Comparison of ENCODE assay signal across 8 cellular contexts in the genomic region with DNA sequence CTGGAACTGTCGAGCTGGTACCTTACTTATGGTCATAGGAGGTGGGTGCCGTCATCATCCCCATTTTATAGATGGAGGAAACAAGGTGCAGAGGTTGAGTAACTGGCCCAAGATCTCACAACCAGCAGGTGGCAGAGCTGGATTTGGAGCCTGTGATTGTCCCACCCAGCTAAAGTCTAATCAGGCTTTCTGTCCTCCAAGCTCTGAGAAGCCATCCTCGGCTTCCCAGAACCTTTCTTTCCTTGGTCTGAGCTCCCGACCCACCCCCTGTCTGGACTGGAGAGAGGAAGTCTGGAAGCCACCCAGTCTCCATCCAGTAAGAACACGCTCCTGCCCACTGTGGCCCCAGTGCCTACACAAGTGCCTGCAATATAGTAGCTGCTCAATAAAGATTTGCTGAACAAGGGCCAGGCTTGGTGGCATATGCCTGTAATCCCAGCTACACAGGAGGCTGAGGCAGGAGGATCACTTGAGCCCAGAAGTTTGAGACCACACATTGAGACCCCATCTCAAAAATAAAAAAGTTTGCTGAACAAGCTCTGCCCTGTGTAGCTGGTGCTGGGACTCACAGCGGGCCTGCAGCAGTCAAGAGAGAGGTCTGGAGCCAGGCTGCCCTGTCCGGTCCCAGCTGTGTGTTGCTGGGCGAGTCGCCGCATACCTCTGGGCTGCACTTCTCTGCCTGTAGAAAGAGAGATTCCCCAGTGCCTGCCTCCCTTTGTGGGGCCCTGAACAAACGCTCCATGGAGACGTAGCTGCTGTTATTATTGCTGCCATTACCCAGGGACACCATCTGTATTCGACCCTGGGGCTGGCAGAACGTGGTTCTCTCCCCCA. TPM values are rescaled to one million over a fixed set of nuclear protein-coding genes. Genes with fewer than 3 reads are reported as not detected.
DNase-seq lines count a peak whose midpoint lies in the region; ATAC-seq, FAIRE-seq and TF ChIP-seq lines count a peak whose summit lies in the region.

No MANE protein-coding gene starts in this region.

- dilution Hi-C loops in keratinocyte (cut with MboI; ENCODE audit: extremely low pct_ligation_motif_present, low sequenced_read_pairs): no loop called here

- H3K9me3 ChIP-seq in keratinocyte (ENCODE audit: control insufficient read depth, low read depth, low read length) (no peaks in the 10 kb centered on the region), transverse colon (no peaks in the 10 kb centered on the region)
- no peaks in the 10 kb centered on the region for H3K9me3 ChIP-seq in CD8-positive, alpha-beta T cell (ENCODE audit: low read length)

- no peak overlapping the region for H3K9ac ChIP-seq in keratinocyte (ENCODE audit: control insufficient read depth, extremely low read depth, insufficient read depth, low read length)

- H3K4me2 ChIP-seq in keratinocyte (ENCODE audit: control insufficient read depth, extremely low read depth, insufficient read depth, low read depth, low read length): no peak overlapping the region

- H3K27me3 ChIP-seq in BJ (ENCODE audit: control insufficient read depth, insufficient read depth, low read length) (peaks cover 18% of the 10 kb centered on the region), keratinocyte (ENCODE audit: control insufficient read depth, extremely low read depth, insufficient read depth, low read length) (no peaks in the 10 kb centered on the region), transverse colon (peaks cover 16% of the 10 kb centered on the region)
- no peaks in the 10 kb centered on the region for H3K27me3 ChIP-seq in CD8-positive, alpha-beta T cell (ENCODE audit: insufficient read depth, low read length)

- H3K79me2 ChIP-seq in keratinocyte (ENCODE audit: control insufficient read depth, insufficient read depth, low read length): no peaks in the 10 kb centered on the region

- H3K27me3 Mint-ChIP-seq in activated CD4-positive, alpha-beta memory T cell treated with anti-CD3 and anti-CD28 coated beads, Interleukin-2, amount 10 ng/mL, durations not matched to agents 7 days and 5 days: peaks cover 6% of the 10 kb centered on the region
- H3K27me3 Mint-ChIP-seq in CD8-positive, alpha-beta T cell (ENCODE audit: low read depth): peaks cover 6% of the 10 kb centered on the region

- ATAC-seq in CD8-positive, alpha-beta T cell: no peak

- no peaks in the 10 kb centered on the region for H3K9me3 Mint-ChIP-seq in activated CD4-positive, alpha-beta memory T cell treated with anti-CD3 and anti-CD28 coated beads, Interleukin-2, amount 10 ng/mL, durations not matched to agents 7 days and 5 days
- H3K9me3 Mint-ChIP-seq in CD8-positive, alpha-beta T cell: no peaks in the 10 kb centered on the region

- H3K27ac Mint-ChIP-seq in activated CD4-positive, alpha-beta memory T cell treated with anti-CD3 and anti-CD28 coated beads, Interleukin-2, amount 10 ng/mL, durations not matched to agents 7 days and 5 days: no peak overlapping the region
- no peak overlapping the region for H3K27ac Mint-ChIP-seq in CD8-positive, alpha-beta T cell

- FAIRE-seq in keratinocyte (lab: Jason Lieb, UNC): no peak

- TF ChIP-seq CTCF in BJ (IDR thresholded peaks at IDR 0.05; ENCODE audit: insufficient read depth, low read depth, low read length) (peak; percentile 41; the same call in 1 of the 2 replicates), GM20000 (IDR thresholded peaks at IDR 0.05; ENCODE audit: extremely low read depth, missing control alignments) (no peak), keratinocyte (optimal IDR thresholded peaks at IDR 0.05 in 1 of 3, IDR thresholded peaks at IDR 0.05 in 1 of 3, conservative IDR thresholded peaks at IDR 0.05 in 1 of 3; ENCODE audit: extremely low read depth in 1 of 3, insufficient read depth in 2 of 3, low read length in 3 of 3) (peak; percentile 44 to 63 (median 63)), transverse colon (IDR thresholded peaks at IDR 0.05) (peak in 2 of 5 experiments; percentile 8 to 15)
- TF ChIP-seq CTCF in CD8-positive, alpha-beta T cell (IDR thresholded peaks at IDR 0.05): no peak

- in situ Hi-C loops in transverse colon (cut with MboI; ENCODE audit: low pct_ligation_motif_present in 1 of 4, low pct_unique_long_range_greater_than_20kb in 1 of 4, low sequenced_read_pairs in 3 of 4): no loop called here

- no peak overlapping the region for H3K4me3 Mint-ChIP-seq in activated CD4-positive, alpha-beta memory T cell treated with anti-CD3 and anti-CD28 coated beads, Interleukin-2, amount 10 ng/mL, durations not matched to agents 7 days and 5 days
- no peak overlapping the region for H3K4me3 Mint-ChIP-seq in CD8-positive, alpha-beta T cell

- H3K36me3 Mint-ChIP-seq in activated CD4-positive, alpha-beta memory T cell treated with anti-CD3 and anti-CD28 coated beads, Interleukin-2, amount 10 ng/mL, durations not matched to agents 7 days and 5 days (ENCODE audit: low read depth): no peaks in the 10 kb centered on the region
- no peaks in the 10 kb centered on the region for H3K36me3 Mint-ChIP-seq in CD8-positive, alpha-beta T cell

- TF ChIP-seq POLR2A in transverse colon (IDR thresholded peaks at IDR 0.05): no peak

- POLR2A ChIA-PET in BJ (lab: Charles Lee): no interaction called here
- POLR2A ChIA-PET in activated CD4-positive, alpha-beta memory T cell treated with anti-CD3 and anti-CD28 coated beads, Interleukin-2, amount 10 ng/mL, durations not matched to agents 7 days and 5 days (lab: Charles Lee): no interaction called here
- POLR2A ChIA-PET in CD8-positive, alpha-beta T cell (lab: Charles Lee): no interaction called here

- DNase-seq in BJ (ENCODE audit: low read depth): no peak
- DNase-seq in GM20000 (ENCODE audit: low spot score): peak; percentile 44
- peak; percentile 24 for DNase-seq in activated CD4-positive, alpha-beta memory T cell treated with anti-CD3 and anti-CD28 coated beads, Interleukin-2, amount 10 ng/mL, durations not matched to agents 7 days and 5 days
- no peak for DNase-seq in keratinocyte (ENCODE audit: low read depth, low spot score)
- no peak for DNase-seq in transverse colon
- no peak for DNase-seq in activated gamma-delta T cell (lab: John Stamatoyannopoulos, UW)
- DNase-seq in CD8-positive, alpha-beta T cell: no peak
- no peak for DNase-seq in stimulated activated CD4-positive, alpha-beta T cell treated with anti-CD3 and anti-CD28 coated beads, Interleukin-12 subunit alpha, Interleukin-12 subunit beta, amount 100 ng/mL, for 4 hours

- no peaks in the 10 kb centered on the region for H3K9me1 ChIP-seq in keratinocyte (ENCODE audit: control insufficient read depth, extremely low read depth, insufficient read depth, low read length)

- H3K4me1 ChIP-seq in keratinocyte (ENCODE audit: control insufficient read depth, extremely low read depth, insufficient read depth, low read length): no peaks in the 10 kb centered on the region
- H3K4me1 ChIP-seq in transverse colon: no peaks in the 10 kb centered on the region
- no peaks in the 10 kb centered on the region for H3K4me1 ChIP-seq in CD8-positive, alpha-beta T cell (ENCODE audit: insufficient read depth, low read length)

- intact Hi-C loops in transverse colon (cut with DNase I; ENCODE audit: low total_unique reads): no loop called here
- intact Hi-C loops in CD8-positive, alpha-beta T cell (cut with DNase I, micrococcal nuclease): no loop called here

- no peaks in the 10 kb centered on the region for H3K36me3 ChIP-seq in BJ (ENCODE audit: control insufficient read depth, insufficient read depth, low read length)
- H3K36me3 ChIP-seq in keratinocyte (ENCODE audit: control insufficient read depth in 2 of 2, extremely low read depth in 1 of 2, insufficient read depth in 2 of 2, low read length in 2 of 2): no peaks in the 10 kb centered on the region
- no peaks in the 10 kb centered on the region for H3K36me3 ChIP-seq in transverse colon
- H3K36me3 ChIP-seq in CD8-positive, alpha-beta T cell (ENCODE audit: insufficient read depth, low read length): no peaks in the 10 kb centered on the region

- 59 to 77% methylated on average over 3 to 14 of the region's 14 CpGs for WGBS in transverse colon (ENCODE audit: low coverage in 1 of 2), 2 donors

- H4K20me1 ChIP-seq in keratinocyte (ENCODE audit: control insufficient read depth, extremely low read depth, insufficient read depth, low read length): no peaks in the 10 kb centered on the region

- no peak overlapping the region for H2AFZ ChIP-seq in keratinocyte (ENCODE audit: control insufficient read depth, low read length)

- H3K4me3 ChIP-seq in BJ (ENCODE audit: low read depth, low read length): no peak overlapping the region
- no peak overlapping the region for H3K4me3 ChIP-seq in keratinocyte (ENCODE audit: control insufficient read depth in 2 of 3, extremely low read depth in 1 of 3, insufficient read depth in 2 of 3, low read depth in 1 of 3, low read length in 3 of 3)
- no peak overlapping the region for H3K4me3 ChIP-seq in transverse colon
- H3K4me3 ChIP-seq in CD8-positive, alpha-beta T cell (ENCODE audit: low read depth, low read length): no peak overlapping the region

- H3K27ac ChIP-seq in keratinocyte (ENCODE audit: control insufficient read depth, insufficient read depth, low read length): no peak overlapping the region
- H3K27ac ChIP-seq in transverse colon: no peak overlapping the region
- H3K27ac ChIP-seq in CD8-positive, alpha-beta T cell (ENCODE audit: low read depth, low read length): no peak overlapping the region

- CTCF ChIA-PET in BJ (lab: Yijun Ruan, JAX): interaction anchor here (0.7 to 4.3 kb wide), 6 partner anchors 9 to 166 kb away, joined by 3 to 27 read pairs (median 4); no protein-coding TSS in a partner anchor
- CTCF ChIA-PET in activated CD4-positive, alpha-beta memory T cell treated with anti-CD3 and anti-CD28 coated beads, Interleukin-2, amount 10 ng/mL, durations not matched to agents 7 days and 5 days (lab: Charles Lee): interaction anchor here (0.7 to 1.8 kb wide), 8 partner anchors 9 to 167 kb away, joined by 3 to 15 read pairs (median 4); no protein-coding TSS in a partner anchor
- CTCF ChIA-PET in CD8-positive, alpha-beta T cell (lab: Charles Lee): interaction anchor here (1.4 kb wide), 2 partner anchors 166 to 219 kb away, joined by 3 to 6 read pairs; no protein-coding TSS in a partner anchor

- no peak for TF ChIP-seq EP300 in transverse colon (IDR thresholded peaks at IDR 0.05; ENCODE audit: low read depth)

- H3K4me1 Mint-ChIP-seq in activated CD4-positive, alpha-beta memory T cell treated with anti-CD3 and anti-CD28 coated beads, Interleukin-2, amount 10 ng/mL, durations not matched to agents 7 days and 5 days: no peaks in the 10 kb centered on the region
- H3K4me1 Mint-ChIP-seq in CD8-positive, alpha-beta T cell (ENCODE audit: low read depth): no peaks in the 10 kb centered on the region

RNA-seq across cellular contexts. Expression of a gene that starts 32.5 kb away (rescaled TPM):
- polyA plus RNA-seq in BJ (2011; rRNA removed) (21.2 and 34.9 TPM in 2 replicates), keratinocyte (9.6 to 27.0 TPM (median 10.1 TPM) in 3 replicates)
- 67.9 and 98.0 TPM in 2 replicates for polyA minus RNA-seq in BJ (2011; rRNA and poly(A)+ RNA removed)
- 10 to 100 TPM; 40.2 to 44.2 TPM for total RNA-seq in activated CD4-positive, alpha-beta memory T cell treated with anti-CD3 and anti-CD28 coated beads, Interleukin-2, amount 10 ng/mL, durations not matched to agents 7 days and 5 days
- polyA plus RNA-seq in keratinocyte (2011; ENCODE audit: low read depth): 209 TPM
- polyA plus RNA-seq in keratinocyte (2011; cell fraction: cytosol; rRNA removed): 22.9 and 44.4 TPM in 2 replicates
- polyA plus RNA-seq in keratinocyte (2011; cell fraction: nucleus; rRNA removed): 39.5 and 57.2 TPM in 2 replicates
- 41.3 and 64.1 TPM in 2 replicates for polyA plus RNA-seq in keratinocyte (2012; ENCODE audit: low replicate concordance)
- polyA minus RNA-seq in keratinocyte: 18.4 to 145 TPM (median 21.9 TPM) in 3 replicates
- polyA minus RNA-seq in keratinocyte (2011; cell fraction: cytosol; rRNA and poly(A)+ RNA removed): 55.2 TPM
- polyA minus RNA-seq in keratinocyte (2011; cell fraction: nucleus; rRNA and poly(A)+ RNA removed): 21.5 and 26.1 TPM in 2 replicates
- total RNA-seq in transverse colon: 100 to 1,000 TPM in 1 of 4 donors, 10 to 100 TPM in 3; 33.5 to 159 (median 56.6) TPM
- total RNA-seq in CD8-positive, alpha-beta T cell: 10 to 100 TPM; 13.1 to 17.3 TPM

RNA-seq across cellular contexts. Expression of a gene that starts 37.4 kb away (rescaled TPM):
- 35.4 and 54.4 TPM in 2 replicates for polyA plus RNA-seq in BJ (2011; rRNA removed)
- 25.3 and 40.9 TPM in 2 replicates for polyA minus RNA-seq in BJ (2011; rRNA and poly(A)+ RNA removed)
- total RNA-seq in activated CD4-positive, alpha-beta memory T cell treated with anti-CD3 and anti-CD28 coated beads, Interleukin-2, amount 10 ng/mL, durations not matched to agents 7 days and 5 days: 10 to 100 TPM; 17.6 to 19.4 TPM
- polyA plus RNA-seq in keratinocyte: 20.1 to 29.5 TPM (median 27.1 TPM) in 3 replicates
- polyA plus RNA-seq in keratinocyte (2011; ENCODE audit: low read depth): 2.7 TPM
- polyA plus RNA-seq in keratinocyte (2011; cell fraction: cytosol; rRNA removed): 19.6 and 21.1 TPM in 2 replicates
- polyA plus RNA-seq in keratinocyte (2011; cell fraction: nucleus; rRNA removed): 24.1 and 29.1 TPM in 2 replicates
- 21.9 and 23.1 TPM in 2 replicates for polyA plus RNA-seq in keratinocyte (2012; ENCODE audit: low replicate concordance)
- 25.2 to 41.1 TPM (median 31.4 TPM) in 3 replicates for polyA minus RNA-seq in keratinocyte
- 20.1 TPM for polyA minus RNA-seq in keratinocyte (2011; cell fraction: cytosol; rRNA and poly(A)+ RNA removed)
- polyA minus RNA-seq in keratinocyte (2011; cell fraction: nucleus; rRNA and poly(A)+ RNA removed): 18.6 and 22.6 TPM in 2 replicates
- total RNA-seq in transverse colon: 10 to 100 TPM; 18.7 to 25.5 (median 24.1) TPM
- total RNA-seq in CD8-positive, alpha-beta T cell: 10 to 100 TPM; 26.9 to 27.8 TPM

Comparison
In these comparisons a context has a peak if more than half of its experiments do, and no peak if none do; other contexts are left out.
1. DNase-seq: peak in GM20000 (single experiment) and activated CD4-positive, alpha-beta memory T cell treated with anti-CD3 and anti-CD28 coated beads, Interleukin-2, amount 10 ng/mL, durations not matched to agents 7 days and 5 days (single experiment); none in BJ (single experiment), keratinocyte (single experiment), transverse colon (single experiment), activated gamma-delta T cell (single experiment), CD8-positive, alpha-beta T cell (0 of 7) and stimulated activated CD4-positive, alpha-beta T cell treated with anti-CD3 and anti-CD28 coated beads, Interleukin-12 subunit alpha, Interleukin-12 subunit beta, amount 100 ng/mL, for 4 hours (single experiment).
2. CTCF ChIP-seq: peak in BJ (single experiment) and keratinocyte (3 of 3); none in GM20000 (single experiment) and CD8-positive, alpha-beta T cell (single experiment).